Comparison of ENCODE assay signal across 1 cellular context in genomic region chr1:40659649-40659947, GRCh38.
TF ChIP-seq lines count a peak whose summit lies in the region.

No MANE protein-coding gene starts in this region.

TF ChIP-seq in K562, 482 proteins besides CTCF, POLR2A, EP300 and RAD21:
- 0 out of 2 replicates have a peak, but pooled peaks have one; percentile 18 for TF ChIP-seq EGR1 (conservative IDR thresholded peaks at IDR 0.05)
- TF ChIP-seq GABPA (tag; conservative IDR thresholded peaks at IDR 0.05; ENCODE audit: low read depth) = peak; percentile 45; the same call in 1 of the 2 replicates
- no peak for TF ChIP-seq ZNF75A (CRISPR knock-in tag; IDR thresholded peaks at IDR 0.05)
